ENCODE assay signal across 1 cellular context in genomic region chr7:128099204-128099671, GRCh38.
TF ChIP-seq lines count a peak whose summit lies in the region.

No MANE protein-coding gene starts in this region.

TF ChIP-seq in K562, 482 proteins besides CTCF, POLR2A, EP300 and RAD21 (continued from another document and continues in another):
- TF ChIP-seq NR1H2 (CRISPR knock-in tag; IDR thresholded peaks at IDR 0.05) (no peak), PTBP1 (IDR thresholded peaks at IDR 0.05; ENCODE audit: low read depth, low read length) (no peak), MECOM (CRISPR knock-in tag; IDR thresholded peaks at IDR 0.05) (0 out of 2 replicates have a peak, but pooled peaks have one; percentile 54), YY1 (IDR thresholded peaks at IDR 0.05; ENCODE audit: borderline replicate concordance in 1 of 3, control insufficient read depth in 1 of 3, extremely low read depth in 1 of 3, insufficient read depth in 3 of 3, insufficient read length in 1 of 3, insufficient replicate concordance in 2 of 3, low read depth in 1 of 3, low read length in 2 of 3) (no peak), SMC3 (conservative IDR thresholded peaks at IDR 0.05; ENCODE audit: insufficient read depth, low read depth, low read length) (no peak), NCOA2 (IDR thresholded peaks at IDR 0.05; ENCODE audit: partially characterized antibody in 2 of 2) (no peak), CTBP1 (IDR thresholded peaks at IDR 0.05; ENCODE audit: borderline replicate concordance) (peak; percentile 93), USF1 (CRISPR knock-in tag; IDR thresholded peaks at IDR 0.05) (peak; percentile 74), IFI16 (CRISPR knock-in tag; IDR thresholded peaks at IDR 0.05) (no peak), ARID3B (CRISPR knock-in tag; IDR thresholded peaks at IDR 0.05; ENCODE audit: borderline replicate concordance) (no peak), RCOR1 (IDR thresholded peaks at IDR 0.05; ENCODE audit: borderline replicate concordance in 1 of 2, low read depth in 2 of 2, low read length in 2 of 2) (peak in 1 of 2 experiments; percentile 91; a peak in 2 of 4 replicates), BMI1 (IDR thresholded peaks at IDR 0.05; ENCODE audit: low read length) (no peak), RBM14 (IDR thresholded peaks at IDR 0.05; ENCODE audit: borderline replicate concordance, insufficient read depth, low read depth, low read length) (no peak), USF2 (CRISPR knock-in tag; IDR thresholded peaks at IDR 0.05) (peak; percentile 64), VEZF1 (CRISPR knock-in tag; IDR thresholded peaks at IDR 0.05) (peak; percentile 67), RAD51 (IDR thresholded peaks at IDR 0.05; ENCODE audit: borderline replicate concordance, low read depth) (peak; percentile 70; the same call in 1 of the 2 replicates), PREB (CRISPR knock-in tag; IDR thresholded peaks at IDR 0.05) (peak; percentile 94; the same call in 1 of the 2 replicates), ZBTB49 (CRISPR knock-in tag; IDR thresholded peaks at IDR 0.05; ENCODE audit: borderline replicate concordance) (no peak), NKRF (IDR thresholded peaks at IDR 0.05; ENCODE audit: borderline replicate concordance) (no peak), FOXK2 (conservative IDR thresholded peaks at IDR 0.05 in 1 of 2, IDR thresholded peaks at IDR 0.05 in 1 of 2; ENCODE audit: low read depth in 2 of 2) (peak in 1 of 2 experiments; percentile 30; a peak in 1 of 4 replicates), ZNF212 (CRISPR knock-in tag; IDR thresholded peaks at IDR 0.05) (no peak), UBTF (IDR thresholded peaks at IDR 0.05; ENCODE audit: borderline replicate concordance in 1 of 2, low read depth in 2 of 2, low read length in 2 of 2) (peak; percentile 29 to 46; a peak in 1 of 4 replicates), FOXA1 (IDR thresholded peaks at IDR 0.05; ENCODE audit: borderline replicate concordance) (no peak), ZNF696 (CRISPR knock-in tag; conservative IDR thresholded peaks at IDR 0.05) (no peak), ZNF197 (CRISPR knock-in tag; IDR thresholded peaks at IDR 0.05; ENCODE audit: low read depth) (peak; percentile 84), SIN3A (IDR thresholded peaks at IDR 0.05; ENCODE audit: borderline replicate concordance in 2 of 2, control insufficient read depth in 1 of 2, low read depth in 2 of 2, low read length in 2 of 2) (no peak), ZNF444 (CRISPR knock-in tag; IDR thresholded peaks at IDR 0.05) (no peak), HES1 (IDR thresholded peaks at IDR 0.05; ENCODE audit: low read depth) (peak; percentile 78; the same call in 1 of the 2 replicates), MAFK (IDR thresholded peaks at IDR 0.05; ENCODE audit: low read length) (peak; percentile 45), SUPT5H (IDR thresholded peaks at IDR 0.05) (no peak), RERE (CRISPR knock-in tag; IDR thresholded peaks at IDR 0.05; ENCODE audit: borderline replicate concordance) (0 out of 2 replicates have a peak, but pooled peaks have one; percentile 79), TRIM25 (IDR thresholded peaks at IDR 0.05; ENCODE audit: borderline replicate concordance) (no peak), EP400 (IDR thresholded peaks at IDR 0.05) (peak; percentile 76), RB1 (IDR thresholded peaks at IDR 0.05; ENCODE audit: low read depth) (no peak), SMARCC2 (IDR thresholded peaks at IDR 0.05; ENCODE audit: low read depth) (peak; percentile 40; the same call in 1 of the 2 replicates)
